In genomic region chr1:234168061-234168724, GRCh38 we compare ENCODE assay signal across 16 cellular contexts.
"Had no signal": no experiment of that assay in that cellular context is flagged by ENCODE, and none has a peak within 500 bp of the region (broad histone marks: within the 10 kb centered on the region; RNA-seq: fewer than 3 reads in every experiment).

No MANE protein-coding gene starts in this region.

- H3K4me1 ChIP-seq: foreskin keratinocyte, heart left ventricle, suprapubic skin, thyroid gland, uterus had no signal

- H3K27me3 ChIP-seq: foreskin keratinocyte, thyroid gland, upper lobe of left lung, uterus had no signal

- ATAC-seq: foreskin keratinocyte; heart left ventricle; mucosa of descending colon; naive thymus-derived CD8-positive, alpha-beta T cell; right cardiac atrium; stimulated activated effector memory CD8-positive, alpha-beta T cell treated with anti-CD3 and anti-CD28 coated beads, Interleukin-12 subunit alpha, Interleukin-12 subunit beta, amount 100 ng/mL, for 72 hours; stimulated activated naive CD8-positive, alpha-beta T cell treated with anti-CD3 and anti-CD28 coated beads, Interleukin-15, Interleukin-2, amounts not matched to agents 100 U/mL and 50 U/mL, for 24 hours had no signal

- H3K4me3 Mint-ChIP-seq: naive thymus-derived CD8-positive, alpha-beta T cell; stimulated activated effector memory CD8-positive, alpha-beta T cell treated with anti-CD3 and anti-CD28 coated beads, Interleukin-12 subunit alpha, Interleukin-12 subunit beta, amount 100 ng/mL, for 72 hours had no signal

- H3K27ac Mint-ChIP-seq: naive thymus-derived CD8-positive, alpha-beta T cell; stimulated activated effector memory CD8-positive, alpha-beta T cell treated with anti-CD3 and anti-CD28 coated beads, Interleukin-12 subunit alpha, Interleukin-12 subunit beta, amount 100 ng/mL, for 72 hours had no signal

- H3K36me3 ChIP-seq: heart left ventricle, suprapubic skin, thyroid gland, upper lobe of left lung, uterus had no signal

- H3K9me3 Mint-ChIP-seq: naive thymus-derived CD8-positive, alpha-beta T cell; stimulated activated effector memory CD8-positive, alpha-beta T cell treated with anti-CD3 and anti-CD28 coated beads, Interleukin-12 subunit alpha, Interleukin-12 subunit beta, amount 100 ng/mL, for 72 hours had no signal

- DNase-seq: dermis blood vessel endothelial cell; foreskin keratinocyte; heart left ventricle; hippocampal formation; mammary epithelial cell; mucosa of descending colon; naive thymus-derived CD8-positive, alpha-beta T cell; right cardiac atrium; stimulated activated CD4-positive, alpha-beta T cell treated with anti-CD3 and anti-CD28 coated beads, Interleukin-4, amount 100 ng/mL, for 1 hour; stimulated activated CD8-positive, alpha-beta memory T cell treated with anti-CD3 and anti-CD28 coated beads, Interleukin-4, amount 100 ng/mL, for 48 hours; stimulated activated naive CD8-positive, alpha-beta T cell treated with anti-CD3 and anti-CD28 coated beads, Interleukin-15, Interleukin-2, amounts not matched to agents 100 U/mL and 50 U/mL, for 24 hours; thyroid gland; upper lobe of left lung; uterus had no signal

- H3K36me3 Mint-ChIP-seq: naive thymus-derived CD8-positive, alpha-beta T cell; stimulated activated effector memory CD8-positive, alpha-beta T cell treated with anti-CD3 and anti-CD28 coated beads, Interleukin-12 subunit alpha, Interleukin-12 subunit beta, amount 100 ng/mL, for 72 hours had no signal

- H3K4me3 ChIP-seq: heart left ventricle, mucosa of descending colon, suprapubic skin, thyroid gland, upper lobe of left lung, uterus had no signal

- H3K27ac ChIP-seq: foreskin keratinocyte, heart left ventricle, suprapubic skin, thyroid gland, upper lobe of left lung, uterus had no signal

- H3K9me3 ChIP-seq: heart left ventricle, mucosa of descending colon, suprapubic skin, thyroid gland, upper lobe of left lung, uterus had no signal
